18 cellular contexts compared by ENCODE assay signal in the genomic region with DNA sequence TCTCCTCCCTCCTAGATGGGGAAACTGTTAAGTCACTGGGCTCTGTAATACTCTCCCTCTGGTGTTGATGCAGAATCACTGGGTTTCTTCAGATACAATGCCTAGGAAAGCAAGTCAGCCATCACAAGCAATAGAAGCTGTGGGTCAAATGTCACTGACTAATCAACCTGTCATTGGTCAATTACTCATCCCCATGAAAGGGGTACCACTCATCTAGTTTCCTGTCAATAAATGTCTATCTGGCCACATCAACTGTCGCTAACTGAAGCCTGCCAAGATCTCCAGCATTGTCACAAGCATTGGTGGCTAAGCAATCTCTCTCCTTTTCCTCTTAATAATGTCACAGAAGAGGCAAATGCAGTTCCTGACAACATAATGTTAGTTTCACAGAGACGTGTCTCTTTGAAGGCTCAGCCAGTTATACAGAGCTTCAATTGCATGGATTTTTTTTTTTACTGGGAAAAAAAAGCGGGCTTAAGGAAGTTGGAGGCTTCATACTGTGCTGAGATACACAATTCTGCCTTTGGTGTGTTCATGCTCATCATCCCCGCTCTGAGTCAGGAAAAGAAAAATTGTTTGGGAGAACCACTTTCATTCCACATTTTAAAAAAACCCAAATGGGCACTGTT.
DNase-seq lines count a peak whose midpoint lies in the region; TF ChIP-seq lines count a peak whose summit lies in the region.
"Had no signal": no experiment of that assay in that cellular context is flagged by ENCODE, and none has a peak within 500 bp of the region (broad histone marks: within the 10 kb centered on the region; RNA-seq: fewer than 3 reads in every experiment).

No MANE protein-coding gene starts in this region.

- no peak overlapping the region for H3K9ac ChIP-seq in GM23248

- in situ Hi-C loops in ACHN (cut with HindIII; ENCODE audit: low pct_ligation_motif_present, low pct_unique_long_range_greater_than_20kb, low sequenced_read_pairs) = no loop called here
- in situ Hi-C loops in GM23248 (cut with MboI) = no loop called here

- no peaks in the 10 kb centered on the region for H3K27me3 ChIP-seq in GM23248 (replicated peaks; ENCODE audit: insufficient read depth)
- H3K27me3 ChIP-seq: BE2C, stomach, uterus had no signal

- no peak for TF ChIP-seq CTCF in foreskin fibroblast (IDR thresholded peaks at IDR 0.05; ENCODE audit: low read depth, low read length)

- H3K9me2 ChIP-seq in GM23248 (ENCODE audit: insufficient read depth) = no peaks in the 10 kb centered on the region

- H3K79me2 ChIP-seq in GM23248 (ENCODE audit: insufficient read depth) = no peaks in the 10 kb centered on the region

- H3K36me3 ChIP-seq in GM23248 (ENCODE audit: low read depth) = no peaks in the 10 kb centered on the region
- H3K36me3 ChIP-seq: BE2C, uterus had no signal

- H3K27ac ChIP-seq in GM23248 = no peak overlapping the region
- H3K27ac ChIP-seq: SK-N-MC, skin epidermis, stomach, uterus had no signal

- 0 out of 2 replicates have a peak, but pooled peaks cover 4% of the 10 kb centered on the region for H3F3A ChIP-seq in GM23248 (ENCODE audit: insufficient read depth)

- DNase-seq in ACHN (peak; percentile 35), GM23248 (peak; percentile 27), RPMI7951 (ENCODE audit: low read depth) (peak; percentile 68), foreskin fibroblast (peak; percentile 78 to 84), NCI-H1105 treated with DMSO at 0.1 percent for 48 hours (lab: John Stamatoyannopoulos, UW) (no peak), NOMO-1 treated with DMSO at 0.1 percent for 48 hours (lab: John Stamatoyannopoulos, UW; ENCODE audit: unreplicated experiment) (no peak), DMS79 treated with DMSO at 0.1 percent for 48 hours (lab: John Stamatoyannopoulos, UW) (no peak), middle frontal gyrus (ENCODE audit: extremely low spot score, low spot score) (no peak)
- DNase-seq: BE2C, DMS53, head of caudate nucleus, kidney, NCI-H1048, occipital lobe, stomach, uterus had no signal

- H3K4me2 ChIP-seq in GM23248 (ENCODE audit: unreplicated experiment) = no peak overlapping the region

- no peaks in the 10 kb centered on the region for H4K20me1 ChIP-seq in GM23248 (ENCODE audit: insufficient read depth)

- H3K9me3 ChIP-seq in GM23248 (ENCODE audit: low read depth) = no peaks in the 10 kb centered on the region
- H3K9me3 ChIP-seq: BE2C, stomach, uterus had no signal

- 85 to 92% methylated on average over 4 of the region's 4 CpGs for WGBS in GM23248 (ENCODE audit: low coverage in 1 of 2, low lambda C conversion rate in 2 of 2, missing lambda C conversion rate in 2 of 2), 2 experiments

- no peaks in the 10 kb centered on the region for H3K4me1 ChIP-seq in GM23248 (ENCODE audit: insufficient read depth)
- H3K4me1 ChIP-seq: BE2C, uterus had no signal

- H3K4me3 ChIP-seq in GM23248 = no peak overlapping the region
- H3K4me3 ChIP-seq in foreskin fibroblast (ENCODE audit: low read depth in 1 of 2, low read length in 2 of 2) = no peak overlapping the region
- H3K4me3 ChIP-seq: SK-N-MC, skin epidermis, stomach, uterus had no signal

- H2AFZ ChIP-seq in GM23248 = no peak overlapping the region

Comparison
In these comparisons a context has a peak if more than half of its experiments do, and no peak if none do; other contexts are left out.
1. DNase-seq: peak in ACHN (single experiment), GM23248 (single experiment), RPMI7951 (single experiment) and foreskin fibroblast (2 of 2); none in NCI-H1105 treated with DMSO at 0.1 percent for 48 hours (single experiment), NOMO-1 treated with DMSO at 0.1 percent for 48 hours (single experiment), DMS79 treated with DMSO at 0.1 percent for 48 hours (single experiment) and middle frontal gyrus (single experiment).